2 cellular contexts compared by ENCODE assay signal in the genomic region with DNA sequence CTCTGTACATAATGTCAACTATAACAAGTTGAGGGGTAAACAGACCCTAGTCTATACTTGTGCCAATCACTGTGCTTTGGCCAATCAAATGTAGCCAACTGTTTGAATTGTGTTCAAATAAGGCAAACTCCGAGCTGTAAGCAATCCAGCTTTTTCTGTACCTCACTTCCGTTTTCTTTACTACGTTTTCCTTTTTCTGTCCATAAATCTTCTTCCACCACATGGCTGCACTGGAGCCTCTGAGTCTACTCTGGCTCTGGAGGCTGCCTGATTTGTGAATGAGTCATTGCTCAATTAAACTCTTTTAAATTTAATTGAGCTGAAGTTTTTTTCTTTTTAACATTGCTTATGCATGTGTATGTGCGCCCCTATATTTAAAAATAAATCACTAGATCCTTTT.
TF ChIP-seq lines count a peak whose summit lies in the region.

No MANE protein-coding gene starts in this region.

TF ChIP-seq in liver, 16 proteins besides CTCF, POLR2A, EP300 and RAD21:
- no peak for TF ChIP-seq HNF4G (IDR thresholded peaks at IDR 0.05)
- TF ChIP-seq, protein P1, sequence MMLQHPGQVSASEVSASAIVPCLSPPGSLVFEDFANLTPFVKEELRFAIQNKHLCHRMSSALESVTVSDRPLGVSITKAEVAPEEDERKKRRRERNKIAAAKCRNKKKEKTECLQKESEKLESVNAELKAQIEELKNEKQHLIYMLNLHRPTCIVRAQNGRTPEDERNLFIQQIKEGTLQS (IDR thresholded peaks at IDR 0.05): no peak
- no peak for TF ChIP-seq FOXA1 (IDR thresholded peaks at IDR 0.05)
TF ChIP-seq in liver: peak in this region for 0.

TF ChIP-seq in HepG2, 621 proteins besides CTCF, POLR2A, EP300 and RAD21:
- TF ChIP-seq ZSCAN22 (CRISPR knock-in tag; IDR thresholded peaks at IDR 0.05): no peak
- TF ChIP-seq STAG1 (CRISPR knock-in tag; IDR thresholded peaks at IDR 0.05): no peak
